In genomic region chr19:35044317-35045117, GRCh38 we compare ENCODE assay signal across 8 cellular contexts. TPM values are rescaled to one million over a fixed set of nuclear protein-coding genes. Genes with fewer than 3 reads are reported as not detected.
A peak's percentile ranks its signal among the peaks of the same experiment; 100 is the strongest.
DNase-seq lines count a peak whose midpoint lies in the region; ATAC-seq, FAIRE-seq and TF ChIP-seq lines count a peak whose summit lies in the region.

No MANE protein-coding gene starts in this region.

- no peaks in the 10 kb centered on the region for H3K27me3 ChIP-seq in WERI-Rb-1 (ENCODE audit: insufficient read depth, low read depth, severe bottlenecking)
- peaks cover 6% of the 10 kb centered on the region for H3K27me3 ChIP-seq in bronchial epithelial cell (ENCODE audit: control insufficient read depth, insufficient read depth, low read length)

- H3K9me3 ChIP-seq in WERI-Rb-1 (ENCODE audit: severe bottlenecking): no peaks in the 10 kb centered on the region

- FAIRE-seq in bronchial epithelial cell (lab: Jason Lieb, UNC): no peak

- H3K36me3 ChIP-seq in WERI-Rb-1 (peaks cover 36% of the 10 kb centered on the region), bronchial epithelial cell (ENCODE audit: control insufficient read depth, insufficient read depth, low read length) (no peaks in the 10 kb centered on the region)

- H3K4me3 ChIP-seq in WERI-Rb-1 (ENCODE audit: low read depth, low read length) (no peak overlapping the region), bronchial epithelial cell (ENCODE audit: low read depth, low read length) (no peak overlapping the region)

- DNase-seq in DMS114 treated with DMSO at 0.1 percent for 48 hours (lab: John Stamatoyannopoulos, UW; ENCODE audit: unreplicated experiment) (peak; percentile 41), KG1 (lab: John Stamatoyannopoulos, UW) (peak; percentile 14), WERI-Rb-1 (peak; percentile 64), bronchial epithelial cell (ENCODE audit: low read depth) (peak; percentile 49), left lobe of liver (ENCODE audit: low spot score) (peak; percentile 78)
- peak; percentile 40 for DNase-seq in stimulated activated CD8-positive, alpha-beta memory T cell treated with anti-CD3 and anti-CD28 coated beads, Interleukin-12 subunit alpha, Interleukin-12 subunit beta, amount 100 ng/mL, for 1 hour (ENCODE audit: low read depth)

- TF ChIP-seq CTCF in WERI-Rb-1 (IDR thresholded peaks at IDR 0.05; ENCODE audit: low read depth, low read length) (peak; percentile 96), bronchial epithelial cell (IDR thresholded peaks at IDR 0.05; ENCODE audit: insufficient read depth, low read length, severe bottlenecking) (peak; percentile 98)

- H3K27ac ChIP-seq in WERI-Rb-1: no peak overlapping the region

- ATAC-seq in left lobe of liver: peak; percentile 3
- ATAC-seq in HG03469 (IDR thresholded peaks at IDR 0.05; ENCODE audit: unreplicated experiment): no peak
- no peak for ATAC-seq in GM18868 (IDR thresholded peaks at IDR 0.05; ENCODE audit: unreplicated experiment)

RNA-seq across cellular contexts. Expression of gene HPN, which starts 3.0 kb away (rescaled TPM):
- total RNA-seq in bronchial epithelial cell: not detected in 2 replicates
- 564 TPM for total RNA-seq in left lobe of liver

RNA-seq across cellular contexts. Expression of gene SCN1B, which starts 14.2 kb away (rescaled TPM):
- total RNA-seq in bronchial epithelial cell (0.13 and 0.26 TPM in 2 replicates), left lobe of liver (4.5 TPM)

RNA-seq across cellular contexts. Expression of gene GRAMD1A, which starts 44.4 kb away (rescaled TPM):
- total RNA-seq in bronchial epithelial cell (6.3 and 7.9 TPM in 2 replicates), left lobe of liver (17.8 TPM)

Comparison
In these comparisons a context has a peak if more than half of its experiments do, and no peak if none do; other contexts are left out.
1. DNase-seq: peak in every context shown above with its lines; median percentile 78 in left lobe of liver; 64 in WERI-Rb-1; 49 in bronchial epithelial cell; 41 in DMS114 treated with DMSO at 0.1 percent for 48 hours; 40 in stimulated activated CD8-positive, alpha-beta memory T cell treated with anti-CD3 and anti-CD28 coated beads, Interleukin-12 subunit alpha, Interleukin-12 subunit beta, amount 100 ng/mL, for 1 hour; 14 in KG1.
2. RNA of gene HPN, which starts 3.0 kb away (total RNA-seq): 564 TPM in left lobe of liver (single experiment); not detected in bronchial epithelial cell; every median in the first group is over 100 times any median in the second.